ENCODE assay signal across 9 cellular contexts in genomic region chr18:48942554-48943261, GRCh38. TPM values are rescaled to one million over a fixed set of nuclear protein-coding genes. Genes with fewer than 3 reads are reported as not detected.
DNase-seq lines count a peak whose midpoint lies in the region; ATAC-seq and TF ChIP-seq lines count a peak whose summit lies in the region.
"Had no signal": no experiment of that assay in that cellular context is flagged by ENCODE, and none has a peak within 500 bp of the region (broad histone marks: within the 10 kb centered on the region; RNA-seq: fewer than 3 reads in every experiment).

No MANE protein-coding gene starts in this region.

- peak overlapping the region; percentile 18 for H3K27ac ChIP-seq in temporal lobe (ENCODE audit: low read depth, low read length)

- H3K4me3 ChIP-seq in WI38 (ENCODE audit: low read depth, low read length) = 0 out of 2 replicates have a peak overlapping the region, but pooled peaks have one; percentile 5

- no peak for TF ChIP-seq CTCF in WI38 (IDR thresholded peaks at IDR 0.05; ENCODE audit: low read depth, low read length)

- peak; percentile 5 for DNase-seq in NCI-H2196 (lab: John Stamatoyannopoulos, UW; ENCODE audit: unreplicated experiment)
- DNase-seq in NCI-H2196 treated with DMSO at 0.1 percent for 48 hours (lab: John Stamatoyannopoulos, UW; ENCODE audit: unreplicated experiment) = no peak
- DNase-seq in islet precursor cell = peak; percentile 98
- no peak for DNase-seq in NCI-H82 (lab: John Stamatoyannopoulos, UW)
- no peak for DNase-seq in stimulated activated CD4-positive, alpha-beta T cell treated with anti-CD3 and anti-CD28 coated beads, Interleukin-2, amount 100 ng/mL, for 48 hours
- DNase-seq: NCI-H1436 treated with DMSO at 0.1 percent for 48 hours had no signal

- no peak for TF ChIP-seq POLR2A in GM18505 (IDR thresholded peaks at IDR 0.05; ENCODE audit: borderline replicate concordance, extremely low read depth, insufficient read depth, insufficient read length)

- ATAC-seq in GM18505 (IDR thresholded peaks at IDR 0.05; ENCODE audit: unreplicated experiment) = no peak

RNA-seq across cellular contexts. Expression of gene SMAD7, which starts 8.1 kb away (rescaled TPM):
- total RNA-seq in temporal lobe = 11.1 TPM

Comparison
In these comparisons a context has a peak if more than half of its experiments do, and no peak if none do; other contexts are left out.
1. DNase-seq: peak in NCI-H2196 (single experiment) and islet precursor cell (single experiment); none in NCI-H2196 treated with DMSO at 0.1 percent for 48 hours (single experiment), NCI-H82 (single experiment) and stimulated activated CD4-positive, alpha-beta T cell treated with anti-CD3 and anti-CD28 coated beads, Interleukin-2, amount 100 ng/mL, for 48 hours (0 of 2).